In genomic region chr3:119025390-119025789, GRCh38 we compare ENCODE assay signal across 2 cellular contexts.
TF ChIP-seq lines count a peak whose summit lies in the region.

No MANE protein-coding gene starts in this region.

TF ChIP-seq in IMR-90, 13 proteins besides CTCF, POLR2A, EP300 and RAD21 (continued from another document):
- TF ChIP-seq RFX5 (IDR thresholded peaks at IDR 0.05; ENCODE audit: low read depth, low read length) (no peak), FOS (IDR thresholded peaks at IDR 0.05; ENCODE audit: low read depth, low read length) (peak; percentile 13; the same call in 1 of the 2 replicates), USF2 (IDR thresholded peaks at IDR 0.05; ENCODE audit: low read depth, low read length) (no peak), MAZ (IDR thresholded peaks at IDR 0.05; ENCODE audit: borderline replicate concordance, low read depth, low read length) (no peak), CEBPB (IDR thresholded peaks at IDR 0.05; ENCODE audit: low read depth, low read length) (no peak), SMC3 (IDR thresholded peaks at IDR 0.05; ENCODE audit: low read depth, low read length) (no peak), MXI1 (IDR thresholded peaks at IDR 0.05; ENCODE audit: borderline replicate concordance, low read depth, low read length) (no peak)
TF ChIP-seq in IMR-90: peak in this region for 1.

TF ChIP-seq in WTC11, 78 proteins besides CTCF, POLR2A, EP300 and RAD21 (continued from another document):
- no peak for TF ChIP-seq JUN (CRISPR knock-in tag; IDR thresholded peaks at IDR 0.05)
- TF ChIP-seq ESRRA (CRISPR knock-in tag; IDR thresholded peaks at IDR 0.05; ENCODE audit: borderline replicate concordance), result no peak
- no peak for TF ChIP-seq TEAD4 (CRISPR knock-in tag; IDR thresholded peaks at IDR 0.05)
- no peak for TF ChIP-seq SOX15 (CRISPR knock-in tag; IDR thresholded peaks at IDR 0.05)
- no peak for TF ChIP-seq EMX1 (CRISPR knock-in tag; IDR thresholded peaks at IDR 0.05)
- no peak for TF ChIP-seq HMGXB4 (CRISPR knock-in tag; IDR thresholded peaks at IDR 0.05)
- TF ChIP-seq ZNF396 (CRISPR knock-in tag; IDR thresholded peaks at IDR 0.05; ENCODE audit: borderline replicate concordance), result no peak
- TF ChIP-seq ZBTB43 (CRISPR knock-in tag; IDR thresholded peaks at IDR 0.05), result no peak
- no peak for TF ChIP-seq ZSCAN18 (CRISPR knock-in tag; IDR thresholded peaks at IDR 0.05)
- TF ChIP-seq GABPB1 (CRISPR knock-in tag; IDR thresholded peaks at IDR 0.05), result no peak
- TF ChIP-seq TP53 (CRISPR knock-in tag; IDR thresholded peaks at IDR 0.05), result no peak
- TF ChIP-seq SP1 (CRISPR knock-in tag; conservative IDR thresholded peaks at IDR 0.05), result no peak
- no peak for TF ChIP-seq ERG (CRISPR knock-in tag; IDR thresholded peaks at IDR 0.05)
- no peak for TF ChIP-seq ZNF512 (CRISPR knock-in tag; IDR thresholded peaks at IDR 0.05; ENCODE audit: borderline replicate concordance)
TF ChIP-seq in WTC11: peak in this region for 0.
